ENCODE assay signal across 8 cellular contexts in genomic region chr12:103956515-103957027, GRCh38. TPM values are rescaled to one million over a fixed set of nuclear protein-coding genes. Genes with fewer than 3 reads are reported as not detected.
DNase-seq lines count a peak whose midpoint lies in the region; ATAC-seq, FAIRE-seq and TF ChIP-seq lines count a peak whose summit lies in the region.

No MANE protein-coding gene starts in this region.

- peaks cover 42% of the 10 kb centered on the region for H3K4me1 Mint-ChIP-seq in CD4-positive, alpha-beta T cell (ENCODE audit: low read depth)
- peaks cover 54% of the 10 kb centered on the region for H3K4me1 Mint-ChIP-seq in activated naive CD8-positive, alpha-beta T cell treated with anti-CD3 and anti-CD28 coated beads, Interleukin-2, amount 50 U/mL, for 24 hours
- H3K4me1 Mint-ChIP-seq in stimulated activated memory B cell treated with anti-CD40 and anti-IgM and Interleukin-4, amounts not matched to agents 10 μg/mL and 1 μg/mL and 100 μg/mL, for 72 hours: peaks cover 29% of the 10 kb centered on the region

- ATAC-seq in CD4-positive, alpha-beta T cell (ENCODE audit: poor library complexity): no peak
- peak; percentile 31 for ATAC-seq in GM19455 (IDR thresholded peaks at IDR 0.05; ENCODE audit: unreplicated experiment)
- ATAC-seq in activated naive CD8-positive, alpha-beta T cell treated with anti-CD3 and anti-CD28 coated beads, Interleukin-2, amount 50 U/mL, for 24 hours: peak; percentile 0
- no peak for ATAC-seq in stimulated activated memory B cell treated with anti-CD40 and anti-IgM and Interleukin-4, amounts not matched to agents 10 μg/mL and 1 μg/mL and 100 μg/mL, for 72 hours

- TF ChIP-seq CTCF in CD4-positive, alpha-beta T cell (IDR thresholded peaks at IDR 0.05): no peak
- TF ChIP-seq CTCF in D721Med (IDR thresholded peaks at IDR 0.05; ENCODE audit: insufficient read depth, missing control alignments): no peak

- peak in 1 of 10 experiments; percentile 10 for DNase-seq in CD4-positive, alpha-beta T cell
- DNase-seq in HPDE6-E6E7 (ENCODE audit: extremely low spot score) (peak; percentile 6), D721Med (ENCODE audit: insufficient read length, low spot score) (no peak), kidney glomerular epithelial cell (lab: John Stamatoyannopoulos, UW) (no peak)
- no peak for DNase-seq in activated naive CD8-positive, alpha-beta T cell treated with anti-CD3 and anti-CD28 coated beads, Interleukin-2, amount 50 U/mL, for 24 hours

- H3K27me3 ChIP-seq in CD4-positive, alpha-beta T cell (ENCODE audit: control insufficient read depth, insufficient read depth, low read length): no peaks in the 10 kb centered on the region

- H3K4me3 ChIP-seq in iPS-18c (ENCODE audit: insufficient read depth, low read depth, low read length): peak overlapping the region; percentile 94

- H3K27ac Mint-ChIP-seq in CD4-positive, alpha-beta T cell: peak overlapping the region; percentile 97
- H3K27ac Mint-ChIP-seq in activated naive CD8-positive, alpha-beta T cell treated with anti-CD3 and anti-CD28 coated beads, Interleukin-2, amount 50 U/mL, for 24 hours: peak overlapping the region; percentile 94
- peak overlapping the region; percentile 97 for H3K27ac Mint-ChIP-seq in stimulated activated memory B cell treated with anti-CD40 and anti-IgM and Interleukin-4, amounts not matched to agents 10 μg/mL and 1 μg/mL and 100 μg/mL, for 72 hours

- H3K36me3 Mint-ChIP-seq in CD4-positive, alpha-beta T cell (ENCODE audit: low read depth): peaks cover 45% of the 10 kb centered on the region
- H3K36me3 Mint-ChIP-seq in activated naive CD8-positive, alpha-beta T cell treated with anti-CD3 and anti-CD28 coated beads, Interleukin-2, amount 50 U/mL, for 24 hours (ENCODE audit: low read depth): peaks cover 29% of the 10 kb centered on the region
- peaks cover 18% of the 10 kb centered on the region for H3K36me3 Mint-ChIP-seq in stimulated activated memory B cell treated with anti-CD40 and anti-IgM and Interleukin-4, amounts not matched to agents 10 μg/mL and 1 μg/mL and 100 μg/mL, for 72 hours

- peak overlapping the region; percentile 99 for H3K4me3 Mint-ChIP-seq in CD4-positive, alpha-beta T cell
- peak overlapping the region; percentile 93 for H3K4me3 Mint-ChIP-seq in activated naive CD8-positive, alpha-beta T cell treated with anti-CD3 and anti-CD28 coated beads, Interleukin-2, amount 50 U/mL, for 24 hours
- H3K4me3 Mint-ChIP-seq in stimulated activated memory B cell treated with anti-CD40 and anti-IgM and Interleukin-4, amounts not matched to agents 10 μg/mL and 1 μg/mL and 100 μg/mL, for 72 hours: peak overlapping the region; percentile 99

- POLR2A ChIA-PET in CD4-positive, alpha-beta T cell (lab: Charles Lee): interaction anchor here (0.7 to 5.3 kb wide), 10 partner anchors 10 to 182 kb away, joined by 3 to 144 read pairs (median 6); partner anchors contain the start of genes HSP90B1, NFYB, NT5DC3 and TDG

- H3K27me3 Mint-ChIP-seq in CD4-positive, alpha-beta T cell: no peaks in the 10 kb centered on the region
- H3K27me3 Mint-ChIP-seq in activated naive CD8-positive, alpha-beta T cell treated with anti-CD3 and anti-CD28 coated beads, Interleukin-2, amount 50 U/mL, for 24 hours: no peaks in the 10 kb centered on the region
- H3K27me3 Mint-ChIP-seq in stimulated activated memory B cell treated with anti-CD40 and anti-IgM and Interleukin-4, amounts not matched to agents 10 μg/mL and 1 μg/mL and 100 μg/mL, for 72 hours: no peaks in the 10 kb centered on the region

- H3K9me3 ChIP-seq in CD4-positive, alpha-beta T cell (ENCODE audit: control insufficient read depth, low read length): no peaks in the 10 kb centered on the region
- no peaks in the 10 kb centered on the region for H3K9me3 ChIP-seq in iPS-18c (ENCODE audit: control insufficient read depth, insufficient read depth, low read length)

- no peaks in the 10 kb centered on the region for H3K9me3 Mint-ChIP-seq in CD4-positive, alpha-beta T cell
- no peaks in the 10 kb centered on the region for H3K9me3 Mint-ChIP-seq in activated naive CD8-positive, alpha-beta T cell treated with anti-CD3 and anti-CD28 coated beads, Interleukin-2, amount 50 U/mL, for 24 hours
- no peaks in the 10 kb centered on the region for H3K9me3 Mint-ChIP-seq in stimulated activated memory B cell treated with anti-CD40 and anti-IgM and Interleukin-4, amounts not matched to agents 10 μg/mL and 1 μg/mL and 100 μg/mL, for 72 hours

- intact Hi-C loops in CD4-positive, alpha-beta T cell (cut with DNase I, micrococcal nuclease): loop anchor here (1.0 to 5.0 kb wide), 6 partner anchors 9 to 1151 kb away; partner anchors contain the start of genes TDG (in 2 of the 2), HSP90B1 (in 1 of the 2), NT5DC3 (in 1 of the 2) and WASHC4 (in 1 of the 2)

- H3K27ac ChIP-seq in CD4-positive, alpha-beta T cell (ENCODE audit: low read depth, low read length): peak overlapping the region; percentile 64

- FAIRE-seq in D721Med (lab: Jason Lieb, UNC): no peak

- CTCF ChIA-PET in CD4-positive, alpha-beta T cell (lab: Charles Lee): interaction anchor here (4.5 kb wide), 1 partner anchor 9 kb away, joined by 20 read pairs; the partner anchor contains the start of gene TDG

RNA-seq across cellular contexts. Expression of gene TDG, which starts 9.1 kb away (rescaled TPM):
- 10 to 100 TPM; 27.5 to 29.6 TPM for total RNA-seq in CD4-positive, alpha-beta T cell

RNA-seq across cellular contexts. Expression of gene HSP90B1, which starts 26.4 kb away (rescaled TPM):
- total RNA-seq in CD4-positive, alpha-beta T cell: 100 to 1,000 TPM; 201 to 212 TPM

Comparison
In these comparisons a context has a peak if more than half of its experiments do, and no peak if none do; other contexts are left out.
1. ATAC-seq: peak in GM19455 (single experiment) and activated naive CD8-positive, alpha-beta T cell treated with anti-CD3 and anti-CD28 coated beads, Interleukin-2, amount 50 U/mL, for 24 hours (single experiment); none in CD4-positive, alpha-beta T cell (single experiment) and stimulated activated memory B cell treated with anti-CD40 and anti-IgM and Interleukin-4, amounts not matched to agents 10 μg/mL and 1 μg/mL and 100 μg/mL, for 72 hours (single experiment).
2. Peak in every context shown above with its lines, with median percentiles within 50 percentile points of each other: H3K27ac Mint-ChIP-seq and H3K4me3 Mint-ChIP-seq.